8 cellular contexts compared by ENCODE assay signal in genomic region chr14:36647417-36647826, GRCh38. TPM values are rescaled to one million over a fixed set of nuclear protein-coding genes. Genes with fewer than 3 reads are reported as not detected.
A peak's percentile ranks its signal among the peaks of the same experiment; 100 is the strongest.
DNase-seq lines count a peak whose midpoint lies in the region; ATAC-seq and TF ChIP-seq lines count a peak whose summit lies in the region.

No MANE protein-coding gene starts in this region.

- H3K4me3 ChIP-seq in MG63: peak overlapping the region; percentile 53
- H3K4me3 ChIP-seq in coronary artery: peak overlapping the region; percentile 43
- peak overlapping the region; percentile 45 for H3K4me3 ChIP-seq in mesodermal cell (ENCODE audit: extremely low read depth, insufficient read depth, low read length, poor library complexity, severe bottlenecking)
- H3K4me3 ChIP-seq in subcutaneous abdominal adipose tissue (ENCODE audit: low read depth in 1 of 5, low read length in 5 of 5): peak overlapping the region in 4 of 5 donors; percentile 46 to 67 (median 56)

- H3K4me1 ChIP-seq in mesodermal cell (ENCODE audit: control insufficient read depth, insufficient read depth, low read length, poor library complexity, severe bottlenecking) (no peaks in the 10 kb centered on the region), subcutaneous abdominal adipose tissue (ENCODE audit: control insufficient read depth in 5 of 5, insufficient read depth in 5 of 5, low read length in 5 of 5) (peaks cover 3 to 20% (median 18%) of the 10 kb centered on the region in 5 donors)

- H3K36me3 ChIP-seq in MG63 (no peaks in the 10 kb centered on the region), mesodermal cell (ENCODE audit: control insufficient read depth, insufficient read depth, low read length) (no peaks in the 10 kb centered on the region), subcutaneous abdominal adipose tissue (ENCODE audit: control insufficient read depth in 5 of 5, insufficient read depth in 5 of 5, low read length in 5 of 5) (no peaks in the 10 kb centered on the region)

- peak overlapping the region in 2 of 5 donors; percentile 7 to 35 for H3K9ac ChIP-seq in subcutaneous abdominal adipose tissue (ENCODE audit: low read length in 5 of 5)

- WGBS in mesodermal cell (ENCODE audit: insufficient coverage in 2 of 2), 2 experiments: 1 to 5% methylated on average over 14 to 24 of the region's 34 CpGs

- no peak overlapping the region for H3K27ac ChIP-seq in coronary artery
- no peak overlapping the region for H3K27ac ChIP-seq in mesodermal cell (ENCODE audit: low read depth, low read length, severe bottlenecking)
- H3K27ac ChIP-seq in subcutaneous abdominal adipose tissue (ENCODE audit: low read depth, low read length): no peak overlapping the region

- H3K27me3 ChIP-seq in MG63 (no peaks in the 10 kb centered on the region), subcutaneous abdominal adipose tissue (ENCODE audit: control insufficient read depth in 5 of 5, insufficient read depth in 4 of 5, low read length in 5 of 5) (peaks cover 29 to 61% (median 50%) of the 10 kb centered on the region in 5 donors)

- no peak for TF ChIP-seq CTCF in coronary artery (IDR thresholded peaks at IDR 0.05)

- H3K9me3 ChIP-seq in MG63 (no peaks in the 10 kb centered on the region), mesodermal cell (ENCODE audit: control insufficient read depth, low read length) (no peaks in the 10 kb centered on the region), subcutaneous abdominal adipose tissue (ENCODE audit: control insufficient read depth in 5 of 5, low read length in 5 of 5) (no peaks in the 10 kb centered on the region)

- no peak for ATAC-seq in HG03354 (IDR thresholded peaks at IDR 0.05; ENCODE audit: poor library complexity, severe bottlenecking, unreplicated experiment)
- no peak for ATAC-seq in GM21390 (IDR thresholded peaks at IDR 0.05; ENCODE audit: unreplicated experiment)

- DNase-seq in MG63: no peak
- DNase-seq in coronary artery (ENCODE audit: low spot score): no peak
- DNase-seq in stimulated activated CD4-positive, alpha-beta T cell treated with anti-CD3 and anti-CD28 coated beads, Interleukin-15, amount 100 ng/mL, for 24 hours: no peak
- DNase-seq in germinal center (ENCODE audit: low spot score): no peak

RNA-seq across cellular contexts. Expression of gene PAX9, which starts 14.2 kb away (rescaled TPM):
- 0.99 and 1.2 TPM in 2 replicates for total RNA-seq in MG63 (2014; rRNA removed; shearing (Covaris generic); ENCODE audit: low replicate concordance)
- 0.15 TPM for polyA plus RNA-seq in mesodermal cell (2013, experiment 1 of 2)
- polyA plus RNA-seq in mesodermal cell (2013, experiment 2 of 2): 0.20 TPM
